Comparison of ENCODE assay signal across 22 cellular contexts in genomic region chr4:16294455-16294854, GRCh38.
A peak's percentile ranks its signal among the peaks of the same experiment; 100 is the strongest.
DNase-seq lines count a peak whose midpoint lies in the region; ATAC-seq, FAIRE-seq and TF ChIP-seq lines count a peak whose summit lies in the region.
"Had no signal": no experiment of that assay in that cellular context is flagged by ENCODE, and none has a peak within 500 bp of the region (broad histone marks: within the 10 kb centered on the region; RNA-seq: fewer than 3 reads in every experiment).

No MANE protein-coding gene starts in this region.

- H3K79me2 ChIP-seq in K562 (ENCODE audit: control insufficient read depth, insufficient read depth, low read length), result no peaks in the 10 kb centered on the region

- no peak overlapping the region for H3K4me3 ChIP-seq in K562
- H3K4me3 ChIP-seq in kidney epithelial cell (ENCODE audit: low read depth, low read length), result no peak overlapping the region
- no peak overlapping the region for H3K4me3 ChIP-seq in SJCRH30
- H3K4me3 ChIP-seq: ascending aorta, gastroesophageal sphincter, neural progenitor cell, prostate gland, vagina had no signal

- H3K36me3 ChIP-seq in K562 (ENCODE audit: control insufficient read depth, insufficient read depth, low read length), result no peaks in the 10 kb centered on the region
- no peaks in the 10 kb centered on the region for H3K36me3 ChIP-seq in kidney epithelial cell (ENCODE audit: control insufficient read depth, insufficient read depth, low read length)
- no peaks in the 10 kb centered on the region for H3K36me3 ChIP-seq in SJCRH30
- H3K36me3 ChIP-seq: ascending aorta, gastroesophageal sphincter, neural progenitor cell, prostate gland, vagina, WERI-Rb-1 had no signal

- TF ChIP-seq RAD21 in K562 (CRISPR knock-in tag; conservative IDR thresholded peaks at IDR 0.05 in 1 of 2, IDR thresholded peaks at IDR 0.05 in 1 of 2), result no peak

- WGBS in K562 (ENCODE audit: insufficient coverage, low coverage, missing lambda C conversion rate), result 0% methylated on average over 1 of the region's 1 CpG

- H3K4me2 ChIP-seq in K562 (ENCODE audit: insufficient read depth, low read length), result no peak overlapping the region
- H3K4me2 ChIP-seq: neural progenitor cell had no signal

- DNase-seq in AG08395 (ENCODE audit: low spot score) (peak; percentile 54), HT1080 (ENCODE audit: low read depth) (peak; percentile 17), K562 (ENCODE audit: extremely low read depth in 1 of 4, low spot score in 3 of 4) (no peak), kidney epithelial cell (ENCODE audit: low read depth) (peak; percentile 12), ecto neural progenitor cell (ENCODE audit: low spot score) (no peak), SJCRH30 (no peak)
- no peak for DNase-seq in stimulated activated CD4-positive, alpha-beta T cell treated with anti-CD3 and anti-CD28 coated beads, Interleukin-4, amount 100 ng/mL, for 1 hour
- DNase-seq: activated CD4-positive, alpha-beta memory T cell treated with anti-CD3 and anti-CD28 coated beads, Interleukin-2, amount 10 ng/mL, durations not matched to agents 7 days and 5 days; activated naive CD4-positive, alpha-beta T cell; CD4-positive, CD25-positive, alpha-beta regulatory T cell; NCI-H524 treated with DMSO at 0.1 percent for 48 hours; WERI-Rb-1 had no signal

- no TSS peak for BruUV-seq in K562 (replicated peaks; lab: Mats Ljungman, UMichigan)

- TF ChIP-seq POLR2A in K562 (conservative IDR thresholded peaks at IDR 0.05), result no peak

- no peak for TF ChIP-seq EP300 in K562 (IDR thresholded peaks at IDR 0.05; ENCODE audit: low read length)

- H3K27me3 ChIP-seq in K562 (ENCODE audit: control insufficient read depth in 2 of 2, insufficient read depth in 2 of 2, low read length in 2 of 2) (no peaks in the 10 kb centered on the region), kidney epithelial cell (ENCODE audit: control insufficient read depth, insufficient read depth, low read length) (no peaks in the 10 kb centered on the region), SJCRH30 (0 out of 2 replicates have a peak, but pooled peaks cover under 1% of the 10 kb centered on the region)
- H3K27me3 ChIP-seq: ascending aorta, neural progenitor cell, vagina had no signal

- CTCF ChIA-PET in K562 (lab: Yijun Ruan, JAX; ENCODE audit: low intra/inter-chr PET ratio), result no interaction called here

- H3K27ac ChIP-seq in K562 (ENCODE audit: extremely low read depth, low read depth, low read length) (no peak overlapping the region), SJCRH30 (no peak overlapping the region)
- H3K27ac ChIP-seq: ascending aorta, gastroesophageal sphincter, neural progenitor cell, prostate gland, vagina, WERI-Rb-1 had no signal

- H3K9me3 ChIP-seq in K562 (replicated peaks; ENCODE audit: control insufficient read depth, insufficient read depth, low read depth, low read length) (no peaks in the 10 kb centered on the region), SJCRH30 (replicated peaks) (no peaks in the 10 kb centered on the region)
- H3K9me3 ChIP-seq: prostate gland, vagina had no signal

- POLR2A ChIA-PET in K562 (lab: Yijun Ruan, JAX), result interaction anchor here (0.6 kb wide), 2 partner anchors 33 to 966 kb away, joined by 3 read pairs; no protein-coding TSS in a partner anchor

- peak; percentile 57 for FAIRE-seq in K562 (lab: Jason Lieb, UNC)
- FAIRE-seq: HepG2 had no signal

- in situ Hi-C loops in K562 (cut with MboI), result loop anchor here (10.0 to 25.0 kb wide), 2 partner anchors 160 to 1043 kb away; no protein-coding TSS in a partner anchor

- H4K20me1 ChIP-seq in K562 (replicated peaks; ENCODE audit: control insufficient read depth, insufficient read depth, low read length), result no peaks in the 10 kb centered on the region

- TF ChIP-seq CTCF in K562 (IDR thresholded peaks at IDR 0.05 in 2 of 3, conservative IDR thresholded peaks at IDR 0.05 in 1 of 3; ENCODE audit: insufficient read depth in 2 of 3, low read depth in 1 of 3, low read length in 3 of 3), result no peak
- TF ChIP-seq CTCF in kidney epithelial cell (IDR thresholded peaks at IDR 0.05; ENCODE audit: insufficient read depth, low read length, poor library complexity, severe bottlenecking), result no peak

- no peak overlapping the region for H2AFZ ChIP-seq in K562 (ENCODE audit: low read depth, low read length)
- H2AFZ ChIP-seq: neural progenitor cell had no signal

- intact Hi-C loops in K562 (cut with micrococcal nuclease), result loop anchor here (5.0 kb wide), 1 partner anchor 1028 kb away; no protein-coding TSS in a partner anchor

- H3K9ac ChIP-seq in K562 (ENCODE audit: insufficient read depth in 1 of 2, low read depth in 2 of 2, low read length in 2 of 2), result no peak overlapping the region
- H3K9ac ChIP-seq: neural progenitor cell had no signal

- no peaks in the 10 kb centered on the region for H3K9me1 ChIP-seq in K562 (ENCODE audit: control insufficient read depth, insufficient read depth, low read length)

- H3K4me1 ChIP-seq in K562 (replicated peaks in 1 of 2; ENCODE audit: control insufficient read depth in 2 of 2, insufficient read depth in 2 of 2, low read length in 2 of 2), result no peaks in the 10 kb centered on the region
- H3K4me1 ChIP-seq in SJCRH30, result no peaks in the 10 kb centered on the region
- H3K4me1 ChIP-seq: ascending aorta, prostate gland had no signal

- no peak for ATAC-seq in K562
- no peak for ATAC-seq in GM19467 (IDR thresholded peaks at IDR 0.05; ENCODE audit: unreplicated experiment)
- ATAC-seq: gastroesophageal sphincter, HCT116, HepG2, left lobe of liver, Right ventricle myocardium inferior had no signal

TF ChIP-seq in K562, 482 proteins besides CTCF, POLR2A, EP300 and RAD21 (continues in another document):
- TF ChIP-seq CREBBP (IDR thresholded peaks at IDR 0.05; ENCODE audit: low read depth, low read length) (no peak), ZKSCAN3 (CRISPR knock-in tag; IDR thresholded peaks at IDR 0.05) (no peak), NFE2 (IDR thresholded peaks at IDR 0.05; ENCODE audit: low read depth) (peak; percentile 54), CBFA2T2 (conservative IDR thresholded peaks at IDR 0.05) (no peak), ZNF274 (IDR thresholded peaks at IDR 0.05; ENCODE audit: borderline replicate concordance, low read depth, low read length) (no peak), RERE (CRISPR knock-in tag; IDR thresholded peaks at IDR 0.05; ENCODE audit: borderline replicate concordance) (no peak), RBM25 (IDR thresholded peaks at IDR 0.05; ENCODE audit: low read depth, low read length, severe bottlenecking) (no peak), ZNF347 (CRISPR knock-in tag; IDR thresholded peaks at IDR 0.05; ENCODE audit: low read depth) (no peak), C11orf30 (IDR thresholded peaks at IDR 0.05; ENCODE audit: low read depth) (peak; percentile 19; the same call in 1 of the 2 replicates), ZNF316 (IDR thresholded peaks at IDR 0.05) (peak; percentile 35; the same call in 1 of the 2 replicates), NR3C1 (CRISPR knock-in tag; IDR thresholded peaks at IDR 0.05) (no peak)

Comparison
In these comparisons a context has a peak if more than half of its experiments do, and no peak if none do; other contexts are left out.
1. DNase-seq: peak in AG08395 (single experiment), HT1080 (single experiment) and kidney epithelial cell (single experiment); none in K562 (0 of 4), ecto neural progenitor cell (single experiment), stimulated activated CD4-positive, alpha-beta T cell treated with anti-CD3 and anti-CD28 coated beads, Interleukin-4, amount 100 ng/mL, for 1 hour (single experiment) and SJCRH30 (0 of 2).